ENCODE assay signal across 22 cellular contexts in the genomic region with DNA sequence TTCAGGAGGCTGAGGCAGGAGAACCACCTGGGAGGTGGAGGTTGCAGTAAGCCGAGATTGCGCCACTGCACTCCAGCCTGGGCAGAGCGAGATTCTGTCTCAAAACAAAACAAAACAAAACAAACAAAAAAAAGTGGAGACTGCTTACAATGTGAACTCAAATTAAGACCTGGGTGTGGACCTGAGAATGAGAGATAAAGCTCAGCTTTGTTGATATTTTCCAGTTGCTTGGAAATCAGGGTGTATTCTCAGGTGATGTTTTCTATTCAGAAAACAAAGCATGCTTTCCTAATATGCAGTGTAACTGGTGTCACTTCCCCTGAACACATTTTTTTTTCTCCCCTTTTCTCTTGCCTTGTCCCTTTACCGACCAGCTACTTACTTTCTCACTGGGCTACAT.
"Had no signal": no experiment of that assay in that cellular context is flagged by ENCODE, and none has a peak within 500 bp of the region (broad histone marks: within the 10 kb centered on the region; RNA-seq: fewer than 3 reads in every experiment).

No MANE protein-coding gene starts in this region.

- H3K27ac Mint-ChIP-seq: T-helper 17 cell, WTC11 had no signal

- H3K4me1 ChIP-seq: breast epithelium had no signal

- H3K27ac ChIP-seq: breast epithelium had no signal

- ATAC-seq: T-helper 17 cell, WTC11 had no signal

- H3K9me3 ChIP-seq: breast epithelium had no signal

- DNase-seq: activated CD4-positive, alpha-beta T cell treated with anti-CD3 and anti-CD28 coated beads for 48 hours; activated CD4-positive, alpha-beta T cell treated with anti-CD3 and anti-CD28 coated beads, Interleukin-2, amount 50 U/mL, for 4 hours; activated CD4-positive, CD25-positive, alpha-beta regulatory T cell treated with anti-CD3 and anti-CD28 coated beads, Interleukin-2, amount 50 U/mL, for 72 hours; activated CD8-positive, alpha-beta memory T cell treated with anti-CD3 and anti-CD28 coated beads for 24 hours; activated effector memory CD4-positive, alpha-beta T cell treated with anti-CD3 and anti-CD28 coated beads, Interleukin-2, amount 50 U/mL, for 16 hours; activated naive CD4-positive, alpha-beta T cell treated with Interleukin-2 at 50 U/mL for 16 hours; activated T-cell treated with anti-CD3 and anti-CD28 coated beads, Interleukin-2, amount 50 U/mL, for 4 hours; aorta; caudate nucleus; MG63; NCI-H1105; NCI-H1436; NCI-H1694 treated with DMSO at 0.1 percent for 48 hours; NCI-H2029 treated with DMSO at 0.1 percent for 48 hours; NCI-H446 treated with DMSO at 0.1 percent for 48 hours; NCI-H524 treated with DMSO at 0.1 percent for 48 hours; NCI-H82; SIG-M5; T-helper 17 cell; T-helper 9 cell had no signal

- H3K36me3 ChIP-seq: breast epithelium, MG63 had no signal

- H3K27me3 Mint-ChIP-seq: T-helper 17 cell had no signal

- H3K4me3 ChIP-seq: breast epithelium, MG63 had no signal

- H3K36me3 Mint-ChIP-seq: WTC11 had no signal

- H3K27me3 ChIP-seq: breast epithelium, MG63 had no signal

- H3K4me3 Mint-ChIP-seq: activated T-cell treated with anti-CD3 and anti-CD28 coated beads, Interleukin-2, amount 50 U/mL, for 4 hours; T-helper 17 cell; WTC11 had no signal
